11 cellular contexts compared by ENCODE assay signal in genomic region chr9:110919609-110920008, GRCh38.
DNase-seq lines count a peak whose midpoint lies in the region; ATAC-seq and TF ChIP-seq lines count a peak whose summit lies in the region.
"Had no signal": no experiment of that assay in that cellular context is flagged by ENCODE, and none has a peak within 500 bp of the region (broad histone marks: within the 10 kb centered on the region; RNA-seq: fewer than 3 reads in every experiment).

No MANE protein-coding gene starts in this region.

- H3K79me2 ChIP-seq in PC-9 (ENCODE audit: low read depth) (0 out of 2 replicates have a peak, but pooled peaks cover 7% of the 10 kb centered on the region), fibroblast of lung (ENCODE audit: control insufficient read depth, insufficient read depth, low read length) (peaks cover 68% of the 10 kb centered on the region)

- H3K36me3 ChIP-seq in PC-9 (ENCODE audit: low read depth): peaks cover 21% of the 10 kb centered on the region; the same call in 1 of the 2 replicates
- H3K36me3 ChIP-seq in fibroblast of lung (ENCODE audit: control insufficient read depth, insufficient read depth, low read length): no peaks in the 10 kb centered on the region

- peak overlapping the region; percentile 97 for H3K27ac ChIP-seq in PC-9
- peak overlapping the region; percentile 81 for H3K27ac ChIP-seq in fibroblast of lung (ENCODE audit: insufficient read depth, low read length)

- in situ Hi-C loops in GM13977 (cut with MboI; ENCODE audit: low pct_unique_long_range_greater_than_20kb, low sequenced_read_pairs, unreplicated experiment): no loop called here

- H3K9ac ChIP-seq in fibroblast of lung (ENCODE audit: insufficient read depth, low read length): no peak overlapping the region

- H3K4me3 ChIP-seq in PC-9 (no peak overlapping the region), fibroblast of lung (replicated peaks in 1 of 4; ENCODE audit: control extremely low read depth in 1 of 4, insufficient read depth in 1 of 4, low read depth in 3 of 4, low read length in 4 of 4) (no peak overlapping the region)

- BruUV-seq in PC-9 (replicated peaks; lab: Mats Ljungman, UMichigan): no TSS peak

- H3K9me3 ChIP-seq in PC-9 (ENCODE audit: insufficient read depth, low read depth) (peaks cover 12% of the 10 kb centered on the region), fibroblast of lung (ENCODE audit: control insufficient read depth, insufficient read depth, low read depth, low read length) (no peaks in the 10 kb centered on the region)

- ATAC-seq in sciatic nerve (peak; percentile 71), GM18867 (IDR thresholded peaks at IDR 0.05; ENCODE audit: unreplicated experiment) (no peak), HG02759 (IDR thresholded peaks at IDR 0.05; ENCODE audit: unreplicated experiment) (no peak)
- ATAC-seq: stimulated activated memory B cell treated with anti-CD40 and anti-IgM and Interleukin-4, amounts not matched to agents 10 μg/mL and 1 μg/mL and 100 μg/mL, for 72 hours had no signal

- POLR2A ChIA-PET in PC-9 (lab: Charles Lee; ENCODE audit: unreplicated experiment): no interaction called here

- DNase-seq in DMS53 treated with DMSO at 0.1 percent for 48 hours (lab: John Stamatoyannopoulos, UW; ENCODE audit: unreplicated experiment): peak; percentile 21
- DNase-seq in PC-9: peak; percentile 17 to 77
- peak; percentile 84 to 92 for DNase-seq in fibroblast of lung (ENCODE audit: low read depth in 2 of 2)
- no peak for DNase-seq in sciatic nerve (ENCODE audit: low spot score)
- DNase-seq in GM13977 (ENCODE audit: low spot score): no peak
- no peak for DNase-seq in activated CD4-positive, alpha-beta T cell treated with anti-CD3 and anti-CD28 coated beads, Interleukin-2, amount 50 U/mL, for 4 hours
- DNase-seq: activated CD4-positive, alpha-beta T cell treated with anti-CD3 and anti-CD28 coated beads, Interleukin-2, amount 10 ng/mL, durations not matched to agents 24 days and 14 days; NCI-H1930 had no signal

- H2AFZ ChIP-seq in PC-9 (peak overlapping the region; percentile 54; the same call in 1 of the 2 replicates), fibroblast of lung (ENCODE audit: low read length) (no peak overlapping the region)

- TF ChIP-seq CTCF in PC-9 (conservative IDR thresholded peaks at IDR 0.05) (no peak), fibroblast of lung (conservative IDR thresholded peaks at IDR 0.05 in 1 of 2, IDR thresholded peaks at IDR 0.05 in 1 of 2; ENCODE audit: low read depth in 1 of 2, low read length in 2 of 2) (no peak), GM13977 (IDR thresholded peaks at IDR 0.05; ENCODE audit: extremely low read depth, insufficient read depth, missing control alignments) (no peak)

- H3K27me3 ChIP-seq in PC-9 (ENCODE audit: insufficient read depth, low read depth) (no peaks in the 10 kb centered on the region), fibroblast of lung (ENCODE audit: control insufficient read depth, insufficient read depth, low read length) (no peaks in the 10 kb centered on the region)

- H3K4me2 ChIP-seq in PC-9: peak overlapping the region; percentile 34
- peak overlapping the region; percentile 69 for H3K4me2 ChIP-seq in fibroblast of lung (ENCODE audit: extremely low read depth, insufficient read depth, low read length)

- no peaks in the 10 kb centered on the region for H4K20me1 ChIP-seq in PC-9 (ENCODE audit: insufficient read depth)
- no peaks in the 10 kb centered on the region for H4K20me1 ChIP-seq in fibroblast of lung (ENCODE audit: control insufficient read depth, extremely low read depth, insufficient read depth, low read length)

- H3K4me1 ChIP-seq in PC-9 (replicated peaks; ENCODE audit: insufficient read depth): peaks cover 43% of the 10 kb centered on the region
- peaks cover 35% of the 10 kb centered on the region for H3K4me1 ChIP-seq in fibroblast of lung (ENCODE audit: control insufficient read depth, extremely low read depth, insufficient read depth, low read length)

- intact Hi-C loops in PC-9 (cut with micrococcal nuclease; ENCODE audit: unreplicated experiment) (loop anchor here (5.0 kb wide), 1 partner anchor 172 kb away; no protein-coding TSS in a partner anchor), sciatic nerve (cut with DNase I) (no loop called here)

- CTCF ChIA-PET in PC-9 (lab: Charles Lee): no interaction called here

- no peaks in the 10 kb centered on the region for H3K9me2 ChIP-seq in PC-9 (ENCODE audit: insufficient read depth)

- peaks cover 26% of the 10 kb centered on the region for H3F3A ChIP-seq in PC-9 (ENCODE audit: insufficient read depth, low read depth)

Comparison
In these comparisons a context has a peak if more than half of its experiments do, and no peak if none do; other contexts are left out.
1. DNase-seq: peak in DMS53 treated with DMSO at 0.1 percent for 48 hours (single experiment), PC-9 (2 of 2) and fibroblast of lung (2 of 2); none in sciatic nerve (single experiment), GM13977 (single experiment) and activated CD4-positive, alpha-beta T cell treated with anti-CD3 and anti-CD28 coated beads, Interleukin-2, amount 50 U/mL, for 4 hours (0 of 2).